Comparison of ENCODE assay signal across 14 cellular contexts in genomic region chr10:118256825-118257570, GRCh38.
"Had no signal": no experiment of that assay in that cellular context is flagged by ENCODE, and none has a peak within 500 bp of the region (broad histone marks: within the 10 kb centered on the region; RNA-seq: fewer than 3 reads in every experiment).

No MANE protein-coding gene starts in this region.

- ATAC-seq: esophagus mucosa; left colon; natural killer cell treated with Interleukin-12 subunit alpha and Interleukin-12 subunit beta and Interleukin-15 and Interleukin-18, amount 100 ng/mL, for 72 hours; T-helper 17 cell had no signal

- DNase-seq: activated effector memory CD4-positive, alpha-beta T cell treated with Interleukin-2 at 50 U/mL for 16 hours; activated T-cell treated with anti-CD3 and anti-CD28 coated beads, Interleukin-2, amount 50 U/mL, for 24 hours; amygdala; cerebellar nuclear complex; dermis blood vessel endothelial cell; hypothalamus; left colon; stimulated activated CD4-positive, alpha-beta T cell treated with anti-CD3 and anti-CD28 coated beads, Interleukin-12 subunit alpha, Interleukin-12 subunit beta, amount 100 ng/mL, for 4 hours; stimulated activated CD4-positive, alpha-beta T cell treated with anti-CD3 and anti-CD28 coated beads, Interleukin-2, amount 100 ng/mL, for 48 hours; stimulated activated naive CD4-positive, alpha-beta T cell treated with Interleukin-2 at 50 U/mL for 16 hours; T-helper 17 cell; trophoblast cell had no signal
